8 cellular contexts compared by ENCODE assay signal in the genomic region with DNA sequence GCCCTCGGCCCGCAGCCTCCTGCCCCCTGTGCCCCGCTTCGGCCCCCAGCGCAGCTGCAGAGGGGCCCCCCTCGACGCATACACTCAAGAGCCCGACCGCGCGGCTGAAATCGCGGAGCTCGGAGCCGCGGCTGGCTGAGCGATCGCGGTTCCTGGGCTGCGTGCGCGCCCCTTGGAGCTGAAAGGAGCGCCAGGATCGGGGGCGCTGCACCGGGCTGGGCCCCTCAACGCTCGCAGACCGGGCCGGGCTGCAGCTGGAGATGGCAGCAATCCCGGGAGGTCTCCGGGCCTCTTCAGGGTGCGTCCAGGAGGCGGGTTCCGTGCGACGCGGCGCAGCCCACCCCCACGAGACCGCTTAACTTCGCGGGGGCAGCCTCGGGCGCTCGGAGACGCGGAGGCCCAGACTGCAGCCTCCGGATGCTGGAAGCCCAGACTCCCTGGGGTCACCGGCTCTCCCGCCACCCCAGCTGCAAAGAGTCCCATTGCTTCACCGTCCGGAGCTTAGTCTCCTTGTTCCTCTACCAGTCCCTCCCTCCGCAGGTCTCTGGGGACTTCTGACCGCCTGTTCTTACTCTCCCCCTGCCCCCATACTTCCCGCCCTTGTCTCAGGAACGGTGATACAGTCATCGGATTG.
DNase-seq lines count a peak whose midpoint lies in the region; ATAC-seq and TF ChIP-seq lines count a peak whose summit lies in the region.

No MANE protein-coding gene starts in this region.

- TF ChIP-seq CTCF in GM10266 (IDR thresholded peaks at IDR 0.05; ENCODE audit: control insufficient read depth, insufficient read depth, low read depth, missing control alignments) = no peak

- peaks cover 48% of the 10 kb centered on the region for H3K27me3 ChIP-seq in iPS-15b (ENCODE audit: control insufficient read depth, insufficient read depth, low read length)

- H3K4me1 ChIP-seq in iPS-15b (ENCODE audit: control insufficient read depth, insufficient read depth, low read length) = no peaks in the 10 kb centered on the region

- H3K36me3 Mint-ChIP-seq in activated naive CD4-positive, alpha-beta T cell treated with anti-CD3 and anti-CD28 coated beads, Interleukin-2, amount 10 ng/mL, durations not matched to agents 7 days and 5 days = no peaks in the 10 kb centered on the region

- peaks cover 34% of the 10 kb centered on the region for H3K27me3 Mint-ChIP-seq in activated naive CD4-positive, alpha-beta T cell treated with anti-CD3 and anti-CD28 coated beads, Interleukin-2, amount 10 ng/mL, durations not matched to agents 7 days and 5 days

- CTCF ChIA-PET in activated naive CD4-positive, alpha-beta T cell treated with anti-CD3 and anti-CD28 coated beads, Interleukin-2, amount 10 ng/mL, durations not matched to agents 7 days and 5 days (lab: Charles Lee) = interaction anchor here (0.6 to 1.6 kb wide), 3 partner anchors 106 to 396 kb away, joined by 3 read pairs; no protein-coding TSS in a partner anchor

- H3K9me3 ChIP-seq in iPS-15b (ENCODE audit: control insufficient read depth, insufficient read depth, low read length) = no peaks in the 10 kb centered on the region

- H3K36me3 ChIP-seq in iPS-15b (ENCODE audit: control insufficient read depth, insufficient read depth, low read length) = no peaks in the 10 kb centered on the region

- peak overlapping the region; percentile 79 for H3K4me3 Mint-ChIP-seq in activated naive CD4-positive, alpha-beta T cell treated with anti-CD3 and anti-CD28 coated beads, Interleukin-2, amount 10 ng/mL, durations not matched to agents 7 days and 5 days

- H3K4me3 ChIP-seq in iPS-15b (ENCODE audit: low read depth, low read length) = peak overlapping the region; percentile 65

- ATAC-seq in HG03159 (IDR thresholded peaks at IDR 0.05; ENCODE audit: unreplicated experiment) (peak; percentile 6), HG03571 (IDR thresholded peaks at IDR 0.05; ENCODE audit: unreplicated experiment) (no peak)
- no peak for ATAC-seq in stimulated activated naive CD8-positive, alpha-beta T cell treated with anti-CD3 and anti-CD28 coated beads, Interleukin-15, Interleukin-2, amounts not matched to agents 100 U/mL and 50 U/mL, for 24 hours

- H3K9me3 Mint-ChIP-seq in activated naive CD4-positive, alpha-beta T cell treated with anti-CD3 and anti-CD28 coated beads, Interleukin-2, amount 10 ng/mL, durations not matched to agents 7 days and 5 days = no peaks in the 10 kb centered on the region

- H3K27ac Mint-ChIP-seq in activated naive CD4-positive, alpha-beta T cell treated with anti-CD3 and anti-CD28 coated beads, Interleukin-2, amount 10 ng/mL, durations not matched to agents 7 days and 5 days = peak overlapping the region; percentile 72

- peaks cover 57% of the 10 kb centered on the region for H3K4me1 Mint-ChIP-seq in activated naive CD4-positive, alpha-beta T cell treated with anti-CD3 and anti-CD28 coated beads, Interleukin-2, amount 10 ng/mL, durations not matched to agents 7 days and 5 days

- H3K9ac ChIP-seq in iPS-15b (ENCODE audit: low read depth, low read length) = peak overlapping the region; percentile 60

- DNase-seq in GM10266 (ENCODE audit: extremely low spot score) (peak; percentile 52), mucosa of gallbladder (ENCODE audit: low spot score) (no peak), SKM-1 (lab: John Stamatoyannopoulos, UW; ENCODE audit: unreplicated experiment) (no peak)
- peak; percentile 38 for DNase-seq in activated naive CD4-positive, alpha-beta T cell treated with anti-CD3 and anti-CD28 coated beads, Interleukin-2, amount 10 ng/mL, durations not matched to agents 7 days and 5 days
- DNase-seq in stimulated activated naive CD8-positive, alpha-beta T cell treated with anti-CD3 and anti-CD28 coated beads, Interleukin-15, Interleukin-2, amounts not matched to agents 100 U/mL and 50 U/mL, for 24 hours = peak; percentile 27

Comparison
In these comparisons a context has a peak if more than half of its experiments do, and no peak if none do; other contexts are left out.
1. DNase-seq: peak in GM10266 (single experiment), activated naive CD4-positive, alpha-beta T cell treated with anti-CD3 and anti-CD28 coated beads, Interleukin-2, amount 10 ng/mL, durations not matched to agents 7 days and 5 days (single experiment) and stimulated activated naive CD8-positive, alpha-beta T cell treated with anti-CD3 and anti-CD28 coated beads, Interleukin-15, Interleukin-2, amounts not matched to agents 100 U/mL and 50 U/mL, for 24 hours (single experiment); none in mucosa of gallbladder (single experiment) and SKM-1 (single experiment).